25 cellular contexts compared by ENCODE assay signal in genomic region chr12:116667752-116668151, GRCh38.
"Had no signal": no experiment of that assay in that cellular context is flagged by ENCODE, and none has a peak within 500 bp of the region (broad histone marks: within the 10 kb centered on the region; RNA-seq: fewer than 3 reads in every experiment).

No MANE protein-coding gene starts in this region.

- ATAC-seq: natural killer cell; psoas muscle; right cardiac atrium; stimulated activated effector memory CD8-positive, alpha-beta T cell treated with anti-CD3 and anti-CD28 coated beads, Interleukin-12 subunit alpha, Interleukin-12 subunit beta, amount 100 ng/mL, for 72 hours; stimulated activated naive B cell treated with anti-CD40 and anti-IgM and Interleukin-4, amounts not matched to agents 10 μg/mL and 1 μg/mL and 100 μg/mL, for 72 hours had no signal

- H3K27ac ChIP-seq: neural progenitor cell, ovary, parathyroid adenoma, psoas muscle, sigmoid colon, stomach, thoracic aorta, thyroid gland, tibial nerve, upper lobe of left lung, vagina had no signal

- H3K79me2 ChIP-seq: parathyroid adenoma had no signal

- H3K4me3 ChIP-seq: neural progenitor cell, ovary, psoas muscle, sigmoid colon, stomach, thoracic aorta, thyroid gland, tibial nerve, upper lobe of left lung, vagina had no signal

- H3K9ac ChIP-seq: neural progenitor cell, parathyroid adenoma had no signal

- H3K27me3 ChIP-seq: neural progenitor cell, ovary, sigmoid colon, stomach, thyroid gland, tibial nerve, upper lobe of left lung, vagina had no signal

- H3K36me3 ChIP-seq: neural progenitor cell, ovary, sigmoid colon, stomach, thoracic aorta, thyroid gland, tibial nerve, upper lobe of left lung, vagina had no signal

- H3K4me1 ChIP-seq: parathyroid adenoma, sigmoid colon, tibial nerve had no signal

- H3K4me2 ChIP-seq: neural progenitor cell had no signal

- DNase-seq: natural killer cell; occipital lobe; ovary; posterior cingulate gyrus; psoas muscle; right cardiac atrium; sigmoid colon; small intestine; stimulated activated CD4-positive, alpha-beta T cell treated with anti-CD3 and anti-CD28 coated beads, Interleukin-15, amount 100 ng/mL, for 24 hours; stimulated activated CD4-positive, alpha-beta T cell treated with anti-CD3 and anti-CD28 coated beads, Interleukin-2, amount 100 ng/mL, for 24 hours; stimulated activated CD4-positive, alpha-beta T cell treated with anti-CD3 and anti-CD28 coated beads, Interleukin-2, amount 100 ng/mL, for 48 hours; stimulated activated CD4-positive, alpha-beta T cell treated with anti-CD3 and anti-CD28 coated beads, Interleukin-4, amount 100 ng/mL, for 24 hours; stimulated activated naive B cell treated with anti-CD40 and anti-IgM and Interleukin-4, amounts not matched to agents 10 μg/mL and 1 μg/mL and 100 μg/mL, for 72 hours; stimulated activated naive CD4-positive, alpha-beta T cell treated with Interleukin-2 at 50 U/mL for 16 hours; stomach; thyroid gland; trophoblast cell had no signal

- H3K9me3 ChIP-seq: ovary, sigmoid colon, stomach, thoracic aorta, thyroid gland, tibial nerve, upper lobe of left lung, vagina had no signal

- FAIRE-seq: small intestine, urothelium cell line had no signal

- H2AFZ ChIP-seq: neural progenitor cell, parathyroid adenoma had no signal
